Comparison of ENCODE assay signal across 1 cellular context in the genomic region with DNA sequence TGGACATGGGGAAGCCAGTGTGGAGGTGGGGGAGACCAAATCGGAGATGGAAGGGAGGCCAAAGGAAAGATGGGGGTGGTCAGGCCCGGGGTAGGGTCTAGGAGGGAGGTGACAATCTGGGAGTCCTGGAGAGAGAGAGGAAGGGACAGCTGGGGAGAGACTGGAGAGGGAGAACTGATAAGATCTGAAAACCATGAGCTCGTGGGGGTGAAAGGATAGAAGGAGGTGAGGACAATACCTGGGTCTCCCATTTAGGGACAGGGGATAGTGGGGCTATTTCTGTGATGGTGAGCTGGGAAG.
TF ChIP-seq lines count a peak whose summit lies in the region.

No MANE protein-coding gene starts in this region.

TF ChIP-seq in GM23338, 12 proteins besides CTCF, POLR2A, EP300 and RAD21 (continued from another document):
- TF ChIP-seq REST (IDR thresholded peaks at IDR 0.05; ENCODE audit: unreplicated experiment) (no peak), NANOG (IDR thresholded peaks at IDR 0.05; ENCODE audit: borderline replicate concordance) (no peak), POLR2AphosphoS5 (IDR thresholded peaks at IDR 0.05; ENCODE audit: low read depth) (no peak), EZH2 (IDR thresholded peaks at IDR 0.05; ENCODE audit: low read depth, unreplicated experiment) (no peak), ZNF114 (CRISPR knock-in tag; IDR thresholded peaks at IDR 0.05) (no peak), CREB1 (CRISPR knock-in tag; IDR thresholded peaks at IDR 0.05; ENCODE audit: low read depth) (no peak), ZNF462 (CRISPR knock-in tag; IDR thresholded peaks at IDR 0.05) (no peak), ZNF331 (CRISPR knock-in tag; IDR thresholded peaks at IDR 0.05; ENCODE audit: low read depth) (no peak), JUNB (IDR thresholded peaks at IDR 0.05; ENCODE audit: unreplicated experiment) (no peak)
- TF ChIP-seq, protein P1, sequence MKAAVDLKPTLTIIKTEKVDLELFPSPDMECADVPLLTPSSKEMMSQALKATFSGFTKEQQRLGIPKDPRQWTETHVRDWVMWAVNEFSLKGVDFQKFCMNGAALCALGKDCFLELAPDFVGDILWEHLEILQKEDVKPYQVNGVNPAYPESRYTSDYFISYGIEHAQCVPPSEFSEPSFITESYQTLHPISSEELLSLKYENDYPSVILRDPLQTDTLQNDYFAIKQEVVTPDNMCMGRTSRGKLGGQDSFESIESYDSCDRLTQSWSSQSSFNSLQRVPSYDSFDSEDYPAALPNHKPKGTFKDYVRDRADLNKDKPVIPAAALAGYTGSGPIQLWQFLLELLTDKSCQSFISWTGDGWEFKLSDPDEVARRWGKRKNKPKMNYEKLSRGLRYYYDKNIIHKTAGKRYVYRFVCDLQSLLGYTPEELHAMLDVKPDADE (IDR thresholded peaks at IDR 0.05): no peak
